1 cellular context compared by ENCODE assay signal in genomic region chr2:66582975-66583842, GRCh38.
TF ChIP-seq lines count a peak whose summit lies in the region.

No MANE protein-coding gene starts in this region.

TF ChIP-seq in WTC11, 78 proteins besides CTCF, POLR2A, EP300 and RAD21 (continued from another document):
- TF ChIP-seq STAT6 (CRISPR knock-in tag; conservative IDR thresholded peaks at IDR 0.05; ENCODE audit: low read depth) (no peak), FOXK1 (CRISPR knock-in tag; IDR thresholded peaks at IDR 0.05) (no peak)
